In genomic region chr7:594920-595620, GRCh38 we compare ENCODE assay signal across 10 cellular contexts.
"Had no signal": no experiment of that assay in that cellular context is flagged by ENCODE, and none has a peak within 500 bp of the region (broad histone marks: within the 10 kb centered on the region; RNA-seq: fewer than 3 reads in every experiment).

No MANE protein-coding gene starts in this region.

- ATAC-seq: left lobe of liver had no signal

- DNase-seq: activated CD4-positive, alpha-beta memory T cell treated with anti-CD3 and anti-CD28 coated beads, Interleukin-2, amount 10 ng/mL, durations not matched to agents 7 days and 5 days; activated CD8-positive, alpha-beta memory T cell treated with anti-CD3 and anti-CD28 coated beads, Interleukin-2, amount 50 U/mL, for 48 hours; activated naive CD4-positive, alpha-beta T cell; cortex of kidney; stimulated activated CD4-positive, alpha-beta T cell treated with anti-CD3 and anti-CD28 coated beads, Interleukin-12 subunit alpha, Interleukin-12 subunit beta, amount 100 ng/mL, for 4 hours; SW 1271; WERI-Rb-1 had no signal

- H3K36me3 Mint-ChIP-seq: type B pancreatic cell had no signal

- H3K27ac Mint-ChIP-seq: activated CD4-positive, alpha-beta memory T cell treated with anti-CD3 and anti-CD28 coated beads, Interleukin-2, amount 10 ng/mL, durations not matched to agents 7 days and 5 days; mesothelial cell of epicardium; type B pancreatic cell had no signal

- H3K27me3 Mint-ChIP-seq: activated CD4-positive, alpha-beta memory T cell treated with anti-CD3 and anti-CD28 coated beads, Interleukin-2, amount 10 ng/mL, durations not matched to agents 7 days and 5 days; type B pancreatic cell had no signal

- H3K9me3 Mint-ChIP-seq: mesothelial cell of epicardium, type B pancreatic cell had no signal

- H3K4me3 Mint-ChIP-seq: activated CD4-positive, alpha-beta memory T cell treated with anti-CD3 and anti-CD28 coated beads, Interleukin-2, amount 10 ng/mL, durations not matched to agents 7 days and 5 days; mesothelial cell of epicardium; type B pancreatic cell had no signal
